10 cellular contexts compared by ENCODE assay signal in genomic region chr16:75591001-75591852, GRCh38. TPM values are rescaled to one million over a fixed set of nuclear protein-coding genes. Genes with fewer than 3 reads are reported as not detected.
A peak's percentile ranks its signal among the peaks of the same experiment; 100 is the strongest.
DNase-seq lines count a peak whose midpoint lies in the region; ATAC-seq, FAIRE-seq and TF ChIP-seq lines count a peak whose summit lies in the region.
"Had no signal": no experiment of that assay in that cellular context is flagged by ENCODE, and none has a peak within 500 bp of the region (broad histone marks: within the 10 kb centered on the region; RNA-seq: fewer than 3 reads in every experiment).

No MANE protein-coding gene starts in this region.

- in situ Hi-C loops in K562 (cut with MboI): no loop called here

- no peaks in the 10 kb centered on the region for H3K9me3 ChIP-seq in K562 (replicated peaks; ENCODE audit: control insufficient read depth, insufficient read depth, low read depth, low read length)
- H3K9me3 ChIP-seq in left ventricle myocardium inferior (replicated peaks): no peaks in the 10 kb centered on the region

- whole genome bisulfite sequencing in K562 (ENCODE audit: insufficient coverage, low coverage, missing lambda C conversion rate): 12% methylated on average over 6 of the region's 6 CpGs

- CTCF ChIA-PET in K562 (lab: Yijun Ruan, JAX; ENCODE audit: low intra/inter-chr PET ratio): no interaction called here
- CTCF ChIA-PET in activated naive CD4-positive, alpha-beta T cell treated with anti-CD3 and anti-CD28 coated beads, Interleukin-2, amount 10 ng/mL, durations not matched to agents 7 days and 5 days (lab: Charles Lee): interaction anchor here (1.0 kb wide), 1 partner anchor 60 kb away, joined by 3 read pairs; no protein-coding TSS in a partner anchor

- ATAC-seq in K562: peak; percentile 73
- no peak for ATAC-seq in HG03354 (IDR thresholded peaks at IDR 0.05; ENCODE audit: poor library complexity, severe bottlenecking, unreplicated experiment)

- no peaks in the 10 kb centered on the region for H3K9me3 Mint-ChIP-seq in activated naive CD4-positive, alpha-beta T cell treated with anti-CD3 and anti-CD28 coated beads, Interleukin-2, amount 10 ng/mL, durations not matched to agents 7 days and 5 days

- H3K36me3 Mint-ChIP-seq in activated naive CD4-positive, alpha-beta T cell treated with anti-CD3 and anti-CD28 coated beads, Interleukin-2, amount 10 ng/mL, durations not matched to agents 7 days and 5 days: peaks cover 9% of the 10 kb centered on the region

- no peak overlapping the region for H3K27ac Mint-ChIP-seq in activated naive CD4-positive, alpha-beta T cell treated with anti-CD3 and anti-CD28 coated beads, Interleukin-2, amount 10 ng/mL, durations not matched to agents 7 days and 5 days

- H3K4me3 ChIP-seq in K562 (no peak overlapping the region), left ventricle myocardium inferior (peak overlapping the region; percentile 4)

- peak overlapping the region; percentile 33 to 42; a peak in 3 of 4 replicates for H3K9ac ChIP-seq in K562 (ENCODE audit: insufficient read depth in 1 of 2, low read depth in 2 of 2, low read length in 2 of 2)

- no peaks in the 10 kb centered on the region for H4K20me1 ChIP-seq in K562 (replicated peaks; ENCODE audit: control insufficient read depth, insufficient read depth, low read length)

- H3K4me3 Mint-ChIP-seq in activated naive CD4-positive, alpha-beta T cell treated with anti-CD3 and anti-CD28 coated beads, Interleukin-2, amount 10 ng/mL, durations not matched to agents 7 days and 5 days: no peak overlapping the region

- H3K27me3 ChIP-seq in K562 (ENCODE audit: control insufficient read depth in 2 of 2, insufficient read depth in 2 of 2, low read length in 2 of 2) (no peaks in the 10 kb centered on the region), left ventricle myocardium inferior (ENCODE audit: low read depth) (no peaks in the 10 kb centered on the region)

- intact Hi-C loops in K562 (cut with micrococcal nuclease) (no loop called here), left ventricle myocardium inferior (cut with micrococcal nuclease) (no loop called here)

- no peaks in the 10 kb centered on the region for H3K27me3 Mint-ChIP-seq in activated naive CD4-positive, alpha-beta T cell treated with anti-CD3 and anti-CD28 coated beads, Interleukin-2, amount 10 ng/mL, durations not matched to agents 7 days and 5 days

- POLR2A ChIA-PET in K562 (lab: Yijun Ruan, JAX): interaction anchor here (0.5 to 1.4 kb wide), 9 partner anchors 10 to 32 kb away, joined by 3 to 9 read pairs (median 4); partner anchors contain the start of genes ADAT1 and GABARAPL2

- H3K9me1 ChIP-seq in K562 (ENCODE audit: control insufficient read depth, insufficient read depth, low read length): no peaks in the 10 kb centered on the region

- BruUV-seq in K562 (replicated peaks; lab: Mats Ljungman, UMichigan): no TSS peak

- no peaks in the 10 kb centered on the region for H3K79me2 ChIP-seq in K562 (ENCODE audit: control insufficient read depth, insufficient read depth, low read length)

- TF ChIP-seq POLR2A in K562 (conservative IDR thresholded peaks at IDR 0.05): no peak

- peak overlapping the region; percentile 64 for H3K4me2 ChIP-seq in K562 (ENCODE audit: insufficient read depth, low read length)

- TF ChIP-seq EP300 in K562 (IDR thresholded peaks at IDR 0.05; ENCODE audit: low read length): peak; percentile 9; the same call in 1 of the 2 replicates

- H3K4me1 ChIP-seq in K562 (replicated peaks in 1 of 2; ENCODE audit: control insufficient read depth in 2 of 2, insufficient read depth in 2 of 2, low read length in 2 of 2) (peaks cover 11 to 34% of the 10 kb centered on the region in 2 experiments; a peak in 4 of 5 replicates), left ventricle myocardium inferior (peaks cover 68% of the 10 kb centered on the region)

- TF ChIP-seq RAD21 in K562 (CRISPR knock-in tag; conservative IDR thresholded peaks at IDR 0.05 in 1 of 2, IDR thresholded peaks at IDR 0.05 in 1 of 2): peak; percentile 27 to 52

- TF ChIP-seq CTCF in K562 (IDR thresholded peaks at IDR 0.05 in 2 of 3, conservative IDR thresholded peaks at IDR 0.05 in 1 of 3; ENCODE audit: insufficient read depth in 2 of 3, low read depth in 1 of 3, low read length in 3 of 3): peak in 2 of 3 experiments; percentile 15 to 51; a peak in 2 of 6 replicates
- no peak for TF ChIP-seq CTCF in left ventricle myocardium inferior (IDR thresholded peaks at IDR 0.05; ENCODE audit: borderline replicate concordance)

- peak overlapping the region; percentile 73 for H2AFZ ChIP-seq in K562 (ENCODE audit: low read depth, low read length)

- H3K36me3 ChIP-seq in K562 (ENCODE audit: control insufficient read depth, insufficient read depth, low read length) (peaks cover 3% of the 10 kb centered on the region; the same call in 1 of the 3 replicates), left ventricle myocardium inferior (peaks cover 4% of the 10 kb centered on the region)

- peak; percentile 73 for DNase-seq in Daoy (ENCODE audit: low read depth)
- DNase-seq in K562 (ENCODE audit: extremely low read depth in 1 of 4, low spot score in 3 of 4): peak in 2 of 4 experiments; percentile 57 to 69
- DNase-seq in left ventricle myocardium inferior: peak; percentile 69
- DNase-seq in pulmonary artery endothelial cell (ENCODE audit: low read depth, low spot score): peak; percentile 45
- DNase-seq in T-helper 2 cell: no peak
- no peak for DNase-seq in activated naive CD4-positive, alpha-beta T cell treated with anti-CD3 and anti-CD28 coated beads, Interleukin-2, amount 10 ng/mL, durations not matched to agents 7 days and 5 days
- no peak for DNase-seq in NCI-H1417 treated with DMSO at 0.1 percent for 48 hours (lab: John Stamatoyannopoulos, UW)
- DNase-seq: KG1 had no signal

- peak; percentile 67 for FAIRE-seq in K562 (lab: Jason Lieb, UNC)

- H3K27ac ChIP-seq in K562 (ENCODE audit: extremely low read depth, low read depth, low read length) (peak overlapping the region; percentile 60), left ventricle myocardium inferior (replicated peaks) (peak overlapping the region; percentile 85)
- H3K27ac ChIP-seq: epithelial cell of prostate had no signal

- peaks cover 17% of the 10 kb centered on the region for H3K4me1 Mint-ChIP-seq in activated naive CD4-positive, alpha-beta T cell treated with anti-CD3 and anti-CD28 coated beads, Interleukin-2, amount 10 ng/mL, durations not matched to agents 7 days and 5 days

RNA-seq across cellular contexts. Expression of gene GABARAPL2, which starts 25.0 kb away (rescaled TPM):
- 15.5 and 26.6 TPM in 2 replicates for total RNA-seq in Daoy (2014; rRNA removed; shearing (Covaris generic))
- total RNA-seq in K562 (2011; cell fraction: chromatin; rRNA removed; ENCODE audit: low replicate concordance): 39.7 and 43.4 TPM in 2 replicates
- 27.6 and 28.0 TPM in 2 replicates for total RNA-seq in K562 (2011; cell fraction: nucleolus; rRNA removed)
- 46.8 and 63.5 TPM in 2 replicates for total RNA-seq in K562 (2011; cell fraction: nucleoplasm; rRNA removed)
- total RNA-seq in K562 (2014; rRNA removed): 39.8 and 42.1 TPM in 2 replicates
- 65.5 and 81.6 TPM in 2 replicates for total RNA-seq in K562 (2014; rRNA removed; fragmentation: Illumina TruSeq; extraction: Trizol)
- total RNA-seq in K562 (2015; rRNA removed; fragmentation: Illumina TruSeq; extraction: Trizol): 49.0 and 50.5 TPM in 2 replicates
- 89.2 and 91.8 TPM in 2 replicates for total RNA-seq in K562 (2021)
- polyA plus RNA-seq in K562 (2011; rRNA removed): 89.0 and 118 TPM in 2 replicates
- 44.7 and 87.3 TPM in 2 replicates for polyA plus RNA-seq in K562 (2011; cell fraction: cytosol; rRNA removed)
- polyA plus RNA-seq in K562 (2011; cell fraction: nucleus; rRNA removed): 37.3 and 59.0 TPM in 2 replicates
- polyA plus RNA-seq in K562 (2012): 113 TPM in 2 replicates
- 88.2 and 94.1 TPM in 2 replicates for polyA plus RNA-seq in K562 (2014; fragmentation: Illumina TruSeq; extraction: Trizol)
- 100 to 1,000 TPM; 252 to 288 TPM for polyA plus RNA-seq in K562 (2014; fragmentation: Nextera tagmentation; extraction: Ambion mirVana)
- polyA plus RNA-seq in K562 (2014; rRNA removed): 101 and 105 TPM in 2 replicates
- 52.9 and 56.0 TPM in 2 replicates for polyA minus RNA-seq in K562 (2011; rRNA and poly(A)+ RNA removed)
- 27.2 and 28.1 TPM in 2 replicates for polyA minus RNA-seq in K562 (2011; cell fraction: cytosol; rRNA and poly(A)+ RNA removed)
- polyA minus RNA-seq in K562 (2011; cell fraction: nucleus; rRNA and poly(A)+ RNA removed): 14.4 and 26.2 TPM in 2 replicates
- 280 TPM for total RNA-seq in left ventricle myocardium inferior
- 33.1 and 34.6 TPM in 2 replicates for total RNA-seq in pulmonary artery endothelial cell

RNA-seq across cellular contexts. Expression of gene ADAT1, which starts 31.9 kb away (rescaled TPM):
- total RNA-seq in Daoy (2014; rRNA removed; shearing (Covaris generic)): 65.3 and 72.7 TPM in 2 replicates
- 46.8 and 48.6 TPM in 2 replicates for total RNA-seq in K562 (2011; cell fraction: chromatin; rRNA removed; ENCODE audit: low replicate concordance)
- total RNA-seq in K562 (2011; cell fraction: nucleolus; rRNA removed): 28.2 and 34.4 TPM in 2 replicates
- total RNA-seq in K562 (2011; cell fraction: nucleoplasm; rRNA removed): 39.7 and 48.8 TPM in 2 replicates
- total RNA-seq in K562 (2014; rRNA removed) (23.6 and 26.2 TPM in 2 replicates), K562 (2014; rRNA removed; fragmentation: Illumina TruSeq; extraction: Trizol) (28.2 and 33.3 TPM in 2 replicates), K562 (2015; rRNA removed; fragmentation: Illumina TruSeq; extraction: Trizol) (34.4 and 36.7 TPM in 2 replicates), K562 (2021) (26.1 and 30.9 TPM in 2 replicates), left ventricle myocardium inferior (28.4 TPM), pulmonary artery endothelial cell (55.0 and 59.7 TPM in 2 replicates)
- polyA plus RNA-seq in K562 (2011; rRNA removed) (25.2 and 32.2 TPM in 2 replicates), K562 (2014; fragmentation: Illumina TruSeq; extraction: Trizol) (36.0 and 39.4 TPM in 2 replicates), K562 (2014; fragmentation: Nextera tagmentation; extraction: Ambion mirVana) (10 to 100 TPM; 16.0 to 20.6 TPM), K562 (2014; rRNA removed) (18.7 and 27.4 TPM in 2 replicates)
- 31.7 and 34.1 TPM in 2 replicates for polyA plus RNA-seq in K562 (2011; cell fraction: cytosol; rRNA removed)
- 24.3 and 27.6 TPM in 2 replicates for polyA plus RNA-seq in K562 (2011; cell fraction: nucleus; rRNA removed)
- 21.2 and 23.6 TPM in 2 replicates for polyA plus RNA-seq in K562 (2012)
- 48.3 and 48.8 TPM in 2 replicates for polyA minus RNA-seq in K562 (2011; rRNA and poly(A)+ RNA removed)
- polyA minus RNA-seq in K562 (2011; cell fraction: cytosol; rRNA and poly(A)+ RNA removed): 15.1 and 18.0 TPM in 2 replicates
- 18.6 and 26.9 TPM in 2 replicates for polyA minus RNA-seq in K562 (2011; cell fraction: nucleus; rRNA and poly(A)+ RNA removed)

RNA-seq across cellular contexts. Expression of gene TMEM231, which starts 35.2 kb away (rescaled TPM):
- total RNA-seq in Daoy (2014; rRNA removed; shearing (Covaris generic)): 7.6 and 7.7 TPM in 2 replicates
- total RNA-seq in K562 (2011; cell fraction: chromatin; rRNA removed; ENCODE audit: low replicate concordance): 31.6 and 45.2 TPM in 2 replicates
- 32.4 and 38.0 TPM in 2 replicates for total RNA-seq in K562 (2011; cell fraction: nucleolus; rRNA removed)
- 45.1 and 54.6 TPM in 2 replicates for total RNA-seq in K562 (2011; cell fraction: nucleoplasm; rRNA removed)
- 9.0 and 13.0 TPM in 2 replicates for total RNA-seq in K562 (2014; rRNA removed)
- 7.6 and 9.1 TPM in 2 replicates for total RNA-seq in K562 (2014; rRNA removed; fragmentation: Illumina TruSeq; extraction: Trizol)
- 6.8 and 7.2 TPM in 2 replicates for total RNA-seq in K562 (2015; rRNA removed; fragmentation: Illumina TruSeq; extraction: Trizol)
- total RNA-seq in K562 (2021): 12.6 and 13.9 TPM in 2 replicates
- polyA plus RNA-seq in K562 (2011; rRNA removed): 27.6 and 30.2 TPM in 2 replicates
- polyA plus RNA-seq in K562 (2011; cell fraction: cytosol; rRNA removed): 70.9 and 80.2 TPM in 2 replicates
- polyA plus RNA-seq in K562 (2011; cell fraction: nucleus; rRNA removed): 37.7 and 43.4 TPM in 2 replicates
- 10.1 and 12.8 TPM in 2 replicates for polyA plus RNA-seq in K562 (2012)
- polyA plus RNA-seq in K562 (2014; fragmentation: Illumina TruSeq; extraction: Trizol): 15.6 and 17.0 TPM in 2 replicates
- polyA plus RNA-seq in K562 (2014; fragmentation: Nextera tagmentation; extraction: Ambion mirVana): 1 to 10 TPM; 1.6 to 2.8 TPM
- 10.9 and 13.0 TPM in 2 replicates for polyA plus RNA-seq in K562 (2014; rRNA removed)
- 29.7 and 48.7 TPM in 2 replicates for polyA minus RNA-seq in K562 (2011; rRNA and poly(A)+ RNA removed)
- 18.2 and 21.3 TPM in 2 replicates for polyA minus RNA-seq in K562 (2011; cell fraction: cytosol; rRNA and poly(A)+ RNA removed)
- 16.7 and 17.2 TPM in 2 replicates for polyA minus RNA-seq in K562 (2011; cell fraction: nucleus; rRNA and poly(A)+ RNA removed)
- total RNA-seq in left ventricle myocardium inferior: 6.6 TPM
- 15.0 and 19.2 TPM in 2 replicates for total RNA-seq in pulmonary artery endothelial cell

RNA-seq across cellular contexts. Expression of gene CHST5, which starts 55.3 kb away (rescaled TPM):
- 0.30 TPM in 1 of 2 replicates, not detected in the other for total RNA-seq in Daoy (2014; rRNA removed; shearing (Covaris generic))
- 0.48 and 0.88 TPM in 2 replicates for total RNA-seq in K562 (2011; cell fraction: chromatin; rRNA removed; ENCODE audit: low replicate concordance)
- total RNA-seq in K562 (2011; cell fraction: nucleolus; rRNA removed): 0.26 and 0.50 TPM in 2 replicates
- total RNA-seq in K562 (2011; cell fraction: nucleoplasm; rRNA removed): 0.59 and 0.76 TPM in 2 replicates
- not detected in 2 replicates for total RNA-seq in K562 (2014; rRNA removed)
- total RNA-seq in K562 (2014; rRNA removed; fragmentation: Illumina TruSeq; extraction: Trizol): not detected in 2 replicates
- 0.07 TPM in 1 of 2 replicates, not detected in the other for total RNA-seq in K562 (2015; rRNA removed; fragmentation: Illumina TruSeq; extraction: Trizol)
- total RNA-seq in K562 (2021): 0.18 and 0.20 TPM in 2 replicates
- polyA plus RNA-seq in K562 (2011; rRNA removed): 0.06 and 0.09 TPM in 2 replicates
- polyA plus RNA-seq in K562 (2011; cell fraction: cytosol; rRNA removed): 0.03 and 0.19 TPM in 2 replicates
- polyA plus RNA-seq in K562 (2011; cell fraction: nucleus; rRNA removed): 0.34 and 0.58 TPM in 2 replicates
- not detected in 2 replicates for polyA plus RNA-seq in K562 (2012)
- 0.40 TPM in 1 of 2 replicates, not detected in the other for polyA plus RNA-seq in K562 (2014; fragmentation: Illumina TruSeq; extraction: Trizol)
- polyA plus RNA-seq in K562 (2014; fragmentation: Nextera tagmentation; extraction: Ambion mirVana): not detected
- polyA plus RNA-seq in K562 (2014; rRNA removed): 0.05 and 0.21 TPM in 2 replicates
- 0.07 and 0.09 TPM in 2 replicates for polyA minus RNA-seq in K562 (2011; rRNA and poly(A)+ RNA removed)
- not detected in 2 replicates for polyA minus RNA-seq in K562 (2011; cell fraction: cytosol; rRNA and poly(A)+ RNA removed)
- polyA minus RNA-seq in K562 (2011; cell fraction: nucleus; rRNA and poly(A)+ RNA removed): 0.22 TPM in 1 of 2 replicates, not detected in the other
- total RNA-seq in left ventricle myocardium inferior: 0.85 TPM
- not detected in 2 replicates for total RNA-seq in pulmonary artery endothelial cell

RNA-seq across cellular contexts. Expression of gene KARS1, which starts 56.2 kb away (rescaled TPM):
- 198 and 234 TPM in 2 replicates for total RNA-seq in Daoy (2014; rRNA removed; shearing (Covaris generic))
- 141 and 145 TPM in 2 replicates for total RNA-seq in K562 (2011; cell fraction: chromatin; rRNA removed; ENCODE audit: low replicate concordance)
- 80.8 and 96.6 TPM in 2 replicates for total RNA-seq in K562 (2011; cell fraction: nucleolus; rRNA removed)
- 125 and 137 TPM in 2 replicates for total RNA-seq in K562 (2011; cell fraction: nucleoplasm; rRNA removed)
- 254 and 273 TPM in 2 replicates for total RNA-seq in K562 (2014; rRNA removed)
- total RNA-seq in K562 (2014; rRNA removed; fragmentation: Illumina TruSeq; extraction: Trizol): 308 and 329 TPM in 2 replicates
- 289 and 304 TPM in 2 replicates for total RNA-seq in K562 (2015; rRNA removed; fragmentation: Illumina TruSeq; extraction: Trizol)
- total RNA-seq in K562 (2021): 257 and 269 TPM in 2 replicates
- polyA plus RNA-seq in K562 (2011; rRNA removed): 248 and 313 TPM in 2 replicates
- polyA plus RNA-seq in K562 (2011; cell fraction: cytosol; rRNA removed): 136 and 187 TPM in 2 replicates
- polyA plus RNA-seq in K562 (2011; cell fraction: nucleus; rRNA removed): 84.7 and 123 TPM in 2 replicates
- 169 and 222 TPM in 2 replicates for polyA plus RNA-seq in K562 (2012)
- polyA plus RNA-seq in K562 (2014; fragmentation: Illumina TruSeq; extraction: Trizol): 351 and 386 TPM in 2 replicates
- 100 to 1,000 TPM; 223 to 313 TPM for polyA plus RNA-seq in K562 (2014; fragmentation: Nextera tagmentation; extraction: Ambion mirVana)
- polyA plus RNA-seq in K562 (2014; rRNA removed): 257 and 275 TPM in 2 replicates
- 305 and 312 TPM in 2 replicates for polyA minus RNA-seq in K562 (2011; rRNA and poly(A)+ RNA removed)
- polyA minus RNA-seq in K562 (2011; cell fraction: cytosol; rRNA and poly(A)+ RNA removed): 93.1 and 121 TPM in 2 replicates
- polyA minus RNA-seq in K562 (2011; cell fraction: nucleus; rRNA and poly(A)+ RNA removed): 41.6 and 70.1 TPM in 2 replicates
- total RNA-seq in left ventricle myocardium inferior: 127 TPM
- 213 and 222 TPM in 2 replicates for total RNA-seq in pulmonary artery endothelial cell

Comparison
In these comparisons a context has a peak if more than half of its experiments do, and no peak if none do; other contexts are left out.
1. DNase-seq: peak in Daoy (single experiment), left ventricle myocardium inferior (single experiment) and pulmonary artery endothelial cell (single experiment); none in T-helper 2 cell (0 of 5), activated naive CD4-positive, alpha-beta T cell treated with anti-CD3 and anti-CD28 coated beads, Interleukin-2, amount 10 ng/mL, durations not matched to agents 7 days and 5 days (single experiment) and NCI-H1417 treated with DMSO at 0.1 percent for 48 hours (single experiment).